ENCODE assay signal across 12 cellular contexts in the genomic region with DNA sequence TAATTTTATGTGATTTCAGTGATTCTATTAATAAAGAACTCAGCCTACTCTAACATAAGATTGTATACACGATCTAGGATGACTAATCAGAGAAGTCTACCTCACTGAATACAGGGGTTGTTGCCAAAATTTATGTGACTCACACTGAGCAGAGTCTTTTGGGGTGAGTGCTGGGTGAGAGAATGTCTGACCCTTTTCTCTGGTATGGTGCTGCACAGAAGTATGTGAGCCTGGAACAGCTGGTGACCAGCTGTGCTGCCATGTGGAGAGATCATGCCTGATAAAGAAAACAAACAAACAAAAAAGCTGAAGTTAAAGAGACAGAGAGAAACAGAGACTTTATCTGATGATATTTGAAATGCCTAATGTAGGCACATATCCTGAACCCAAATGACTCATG.
DNase-seq lines count a peak whose midpoint lies in the region; ATAC-seq, FAIRE-seq and TF ChIP-seq lines count a peak whose summit lies in the region.
"Had no signal": no experiment of that assay in that cellular context is flagged by ENCODE, and none has a peak within 500 bp of the region (broad histone marks: within the 10 kb centered on the region; RNA-seq: fewer than 3 reads in every experiment).

No MANE protein-coding gene starts in this region.

- H3K36me3 Mint-ChIP-seq in HFFc6 (ENCODE audit: low read depth), result peaks cover 19% of the 10 kb centered on the region

- peaks cover 56% of the 10 kb centered on the region for H3K4me1 Mint-ChIP-seq in HFFc6 (ENCODE audit: low read depth)

- no peak overlapping the region for H3K4me3 Mint-ChIP-seq in HFFc6
- H3K4me3 Mint-ChIP-seq: endodermal cell had no signal

- H3K27ac Mint-ChIP-seq in HFFc6, result peak overlapping the region; percentile 55
- H3K27ac Mint-ChIP-seq: endodermal cell had no signal

- no peak overlapping the region for H3K4me2 ChIP-seq in A549
- H3K4me2 ChIP-seq: BLaER1 had no signal

- CTCF ChIA-PET in A549 (lab: Yijun Ruan, JAX), result no interaction called here

- no peak for TF ChIP-seq POLR2A in A549 (IDR thresholded peaks at IDR 0.05; ENCODE audit: low read length)

- ATAC-seq in A549, result peak; percentile 19 to 42; a peak in 3 of 6 replicates
- no peak for ATAC-seq in HG03159 (IDR thresholded peaks at IDR 0.05; ENCODE audit: unreplicated experiment)

- in situ Hi-C loops in astrocyte of the spinal cord (cut with HindIII; ENCODE audit: low sequenced_read_pairs), result no loop called here

- FAIRE-seq in A549 (lab: Jason Lieb, UNC) (peak; percentile 63), islet of Langerhans (lab: Jason Lieb, UNC) (peak; percentile 36)

- no peak for TF ChIP-seq RAD21 in A549 (conservative IDR thresholded peaks at IDR 0.05 in 1 of 2, IDR thresholded peaks at IDR 0.05 in 1 of 2)

- H3K4me3 ChIP-seq in A549 (no peak overlapping the region), astrocyte of the spinal cord (ENCODE audit: low read depth, low read length) (no peak overlapping the region)
- H3K4me3 ChIP-seq: BLaER1 had no signal

- peaks cover 2% of the 10 kb centered on the region; the same call in 1 of the 2 replicates for H3K27me3 Mint-ChIP-seq in HFFc6 (ENCODE audit: insufficient read depth)

- POLR2A ChIA-PET in A549 (lab: Yijun Ruan, JAX), result no interaction called here

- H3K27ac ChIP-seq in A549, result no peak overlapping the region
- H3K27ac ChIP-seq: BLaER1 had no signal

- no peaks in the 10 kb centered on the region for H3K4me1 ChIP-seq in A549
- H3K4me1 ChIP-seq: BLaER1 had no signal

- 5% methylated on average over 1 of the region's 1 CpG for WGBS in A549 (ENCODE audit: missing lambda C conversion rate)

- H3K9me3 Mint-ChIP-seq in HFFc6, result peaks cover 7% of the 10 kb centered on the region

- no peaks in the 10 kb centered on the region for H3K9me3 ChIP-seq in A549

- peak in 1 of 2 experiments; percentile 9 for DNase-seq in A549 (ENCODE audit: low read depth in 1 of 2, low spot score in 1 of 2)
- DNase-seq in HFFc6, result peak; percentile 97
- DNase-seq in astrocyte of the spinal cord (ENCODE audit: low read depth, low spot score), result peak; percentile 93
- no peak for DNase-seq in activated naive CD4-positive, alpha-beta T cell treated with Interleukin-2 at 50 U/mL for 16 hours
- no peak for DNase-seq in SHP77 (lab: John Stamatoyannopoulos, UW)
- DNase-seq in hippocampal formation (lab: John Stamatoyannopoulos, UW), result no peak
- DNase-seq: activated CD4-positive, alpha-beta T cell treated with anti-CD3 and anti-CD28 coated beads for 1 hour; activated effector memory CD4-positive, alpha-beta T cell treated with Interleukin-2 at 50 U/mL for 16 hours; endodermal cell had no signal

- no peak for TF ChIP-seq EP300 in A549 (IDR thresholded peaks at IDR 0.05)

- TF ChIP-seq CTCF in A549 (IDR thresholded peaks at IDR 0.05) (no peak), HFFc6 (IDR thresholded peaks at IDR 0.05) (no peak), astrocyte of the spinal cord (IDR thresholded peaks at IDR 0.05; ENCODE audit: low read depth, low read length) (no peak)

TF ChIP-seq in A549, 52 proteins besides CTCF, POLR2A, EP300 and RAD21:
- TF ChIP-seq ELK1 (IDR thresholded peaks at IDR 0.05; ENCODE audit: low read depth, low read length) (no peak), ZFP36 (IDR thresholded peaks at IDR 0.05; ENCODE audit: borderline replicate concordance, partially characterized antibody) (no peak), CHD2 (IDR thresholded peaks at IDR 0.05; ENCODE audit: low read length, partially characterized antibody) (no peak), MAFK (IDR thresholded peaks at IDR 0.05; ENCODE audit: partially characterized antibody) (no peak), TP53 (CRISPR knock-in tag; IDR thresholded peaks at IDR 0.05) (no peak), HDAC2 (IDR thresholded peaks at IDR 0.05) (no peak), CBX2 (IDR thresholded peaks at IDR 0.05; ENCODE audit: borderline replicate concordance, low read depth) (no peak), SREBF2 (IDR thresholded peaks at IDR 0.05) (no peak), RCOR1 (IDR thresholded peaks at IDR 0.05; ENCODE audit: low read depth, low read length) (no peak), HOXA7 (CRISPR knock-in tag; IDR thresholded peaks at IDR 0.05) (no peak), MAX (IDR thresholded peaks at IDR 0.05) (no peak), ZC3H11A (IDR thresholded peaks at IDR 0.05) (no peak), FOSB (CRISPR knock-in tag; IDR thresholded peaks at IDR 0.05) (no peak), MAZ (IDR thresholded peaks at IDR 0.05; ENCODE audit: borderline replicate concordance, low read depth, low read length) (no peak), HEYL (CRISPR knock-in tag; IDR thresholded peaks at IDR 0.05) (no peak), NFE2L2 (conservative IDR thresholded peaks at IDR 0.05; ENCODE audit: low read length) (no peak), KDM1A (IDR thresholded peaks at IDR 0.05; ENCODE audit: low read depth) (no peak), MYC (IDR thresholded peaks at IDR 0.05; ENCODE audit: borderline replicate concordance, low read length) (no peak)
- TF ChIP-seq, protein P1, sequence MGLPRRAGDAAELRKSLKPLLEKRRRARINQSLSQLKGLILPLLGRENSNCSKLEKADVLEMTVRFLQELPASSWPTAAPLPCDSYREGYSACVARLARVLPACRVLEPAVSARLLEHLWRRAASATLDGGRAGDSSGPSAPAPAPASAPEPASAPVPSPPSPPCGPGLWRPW (IDR thresholded peaks at IDR 0.05), result no peak
- TF ChIP-seq, protein P2, sequence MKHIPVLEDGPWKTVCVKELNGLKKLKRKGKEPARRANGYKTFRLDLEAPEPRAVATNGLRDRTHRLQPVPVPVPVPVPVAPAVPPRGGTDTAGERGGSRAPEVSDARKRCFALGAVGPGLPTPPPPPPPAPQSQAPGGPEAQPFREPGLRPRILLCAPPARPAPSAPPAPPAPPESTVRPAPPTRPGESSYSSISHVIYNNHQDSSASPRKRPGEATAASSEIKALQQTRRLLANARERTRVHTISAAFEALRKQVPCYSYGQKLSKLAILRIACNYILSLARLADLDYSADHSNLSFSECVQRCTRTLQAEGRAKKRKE (CRISPR knock-in tag; IDR thresholded peaks at IDR 0.05; ENCODE audit: low read depth), result no peak

Comparison
In these comparisons a context has a peak if more than half of its experiments do, and no peak if none do; other contexts are left out.
1. DNase-seq: peak in HFFc6 (single experiment) and astrocyte of the spinal cord (single experiment); none in activated naive CD4-positive, alpha-beta T cell treated with Interleukin-2 at 50 U/mL for 16 hours (single experiment), SHP77 (0 of 2) and hippocampal formation (0 of 2).